Comparison of ENCODE assay signal across 8 cellular contexts in the genomic region with DNA sequence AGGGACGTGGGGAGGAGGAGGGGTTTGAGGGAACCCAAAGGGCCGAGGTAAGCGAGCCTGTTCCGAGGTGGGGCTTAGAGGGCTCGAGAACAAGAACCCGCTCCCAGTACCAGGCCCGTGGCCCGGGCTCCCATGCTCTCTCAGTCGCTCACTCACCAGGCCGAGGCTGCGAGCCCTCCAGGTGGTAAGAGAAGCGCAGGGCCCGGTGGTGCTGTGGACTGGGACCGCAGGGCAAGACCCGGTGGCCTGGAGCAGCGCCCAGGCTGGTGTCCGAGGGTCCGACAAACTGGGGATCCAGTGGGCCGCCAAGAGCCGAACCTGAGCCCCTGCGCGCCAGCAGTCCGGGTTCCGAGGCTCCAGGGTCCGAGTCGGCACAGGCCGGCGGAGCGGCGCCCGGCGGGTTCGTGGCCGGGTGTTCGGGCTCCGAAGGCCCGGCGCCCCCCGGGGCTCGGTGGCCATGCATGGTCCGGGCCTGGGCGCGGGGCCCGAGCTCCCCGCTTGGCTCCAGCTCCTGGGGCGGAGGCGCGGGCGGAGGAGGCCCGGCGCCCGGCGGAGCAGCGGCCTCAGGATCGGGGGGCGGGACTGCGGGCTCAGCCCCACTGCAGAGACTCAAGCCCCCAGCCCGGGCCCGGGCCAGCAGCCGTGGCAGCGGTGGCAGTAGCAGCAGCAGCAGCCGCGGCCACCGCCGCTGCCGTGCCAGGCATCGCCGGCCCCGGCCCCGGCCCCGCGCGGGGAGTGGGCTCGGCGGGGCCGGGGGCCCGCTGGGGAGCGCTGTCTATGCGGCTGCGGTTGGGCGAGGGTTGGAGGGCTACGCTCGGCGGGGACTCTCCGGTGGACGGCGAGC. TPM values are rescaled to one million over a fixed set of nuclear protein-coding genes. Genes with fewer than 3 reads are reported as not detected.
DNase-seq lines count a peak whose midpoint lies in the region; ATAC-seq and TF ChIP-seq lines count a peak whose summit lies in the region.

No MANE protein-coding gene starts in this region.

- H3K9me3 Mint-ChIP-seq in activated B cell treated with CpG ODN at 0.5 μM for 24 hours, result no peaks in the 10 kb centered on the region
- H3K9me3 Mint-ChIP-seq in glutamatergic neuron (ENCODE audit: unreplicated experiment), result no peaks in the 10 kb centered on the region

- H3K4me3 Mint-ChIP-seq in activated B cell treated with CpG ODN at 0.5 μM for 24 hours (peak overlapping the region; percentile 77), glutamatergic neuron (ENCODE audit: unreplicated experiment) (peak overlapping the region; percentile 89)

- H3K27ac Mint-ChIP-seq in activated B cell treated with CpG ODN at 0.5 μM for 24 hours, result no peak overlapping the region
- H3K27ac Mint-ChIP-seq in glutamatergic neuron (ENCODE audit: unreplicated experiment), result peak overlapping the region; percentile 78

- H3K36me3 Mint-ChIP-seq in activated B cell treated with CpG ODN at 0.5 μM for 24 hours (ENCODE audit: low read depth) (no peaks in the 10 kb centered on the region), glutamatergic neuron (ENCODE audit: unreplicated experiment) (no peaks in the 10 kb centered on the region)

- DNase-seq in NCI-H82 (lab: John Stamatoyannopoulos, UW) (peak; percentile 52), NCI-H82 treated with DMSO at 0.1 percent for 48 hours (lab: John Stamatoyannopoulos, UW; ENCODE audit: unreplicated experiment) (no peak), activated B cell treated with CpG ODN at 0.5 μM for 24 hours (no peak), glutamatergic neuron (peak; percentile 46), posterior vena cava (ENCODE audit: low spot score) (peak; percentile 82)
- no peak for DNase-seq in activated CD4-positive, CD25-positive, alpha-beta regulatory T cell (lab: John Stamatoyannopoulos, UW)
- DNase-seq in activated CD8-positive, alpha-beta memory T cell treated with anti-CD3 and anti-CD28 coated beads, Interleukin-2, amount 50 U/mL, for 4 hours, result no peak

- TF ChIP-seq CTCF in activated B cell treated with CpG ODN at 0.5 μM for 24 hours (IDR thresholded peaks at IDR 0.05) (no peak), glutamatergic neuron (IDR thresholded peaks at IDR 0.05; ENCODE audit: partially characterized antibody, unreplicated experiment) (no peak)

- CTCF ChIA-PET in activated B cell treated with CpG ODN at 0.5 μM for 24 hours (lab: Charles Lee), result no interaction called here

- ATAC-seq in activated B cell treated with CpG ODN at 0.5 μM for 24 hours (ENCODE audit: low read depth) (no peak), HG03045 (IDR thresholded peaks at IDR 0.05; ENCODE audit: unreplicated experiment) (no peak)

- peaks cover 20% of the 10 kb centered on the region for H3K27me3 Mint-ChIP-seq in activated B cell treated with CpG ODN at 0.5 μM for 24 hours
- peaks cover 7% of the 10 kb centered on the region for H3K27me3 Mint-ChIP-seq in glutamatergic neuron (ENCODE audit: unreplicated experiment)

- intact Hi-C loops in activated B cell treated with CpG ODN at 0.5 μM for 24 hours (cut with micrococcal nuclease) (no loop called here), posterior vena cava (cut with DNase I) (no loop called here)

- no peaks in the 10 kb centered on the region for H3K4me1 Mint-ChIP-seq in activated B cell treated with CpG ODN at 0.5 μM for 24 hours
- H3K4me1 Mint-ChIP-seq in glutamatergic neuron (ENCODE audit: low read depth, unreplicated experiment), result peaks cover 20% of the 10 kb centered on the region

- POLR2A ChIA-PET in activated B cell treated with CpG ODN at 0.5 μM for 24 hours (lab: Charles Lee), result no interaction called here

RNA-seq across cellular contexts. Expression of a gene that starts 0.8 kb away (rescaled TPM):
- total RNA-seq in activated B cell treated with CpG ODN at 0.5 μM for 24 hours (not detected in 2 replicates), glutamatergic neuron (ENCODE audit: unreplicated experiment) (18.8 TPM), posterior vena cava (1 to 10 TPM; 7.6 to 9.6 TPM)

RNA-seq across cellular contexts. Expression of a gene that starts 34.8 kb away (rescaled TPM):
- total RNA-seq in activated B cell treated with CpG ODN at 0.5 μM for 24 hours (67.1 and 70.5 TPM in 2 replicates), glutamatergic neuron (ENCODE audit: unreplicated experiment) (29.2 TPM), posterior vena cava (10 to 100 TPM; 26.3 to 28.5 TPM)

RNA-seq across cellular contexts. Expression of a gene that starts 55.0 kb away (rescaled TPM):
- total RNA-seq in activated B cell treated with CpG ODN at 0.5 μM for 24 hours (35.9 and 42.4 TPM in 2 replicates), glutamatergic neuron (ENCODE audit: unreplicated experiment) (32.0 TPM), posterior vena cava (10 to 100 TPM; 38.6 to 39.3 TPM)

Comparison
In these comparisons a context has a peak if more than half of its experiments do, and no peak if none do; other contexts are left out.
1. DNase-seq: peak in NCI-H82 (single experiment), glutamatergic neuron (single experiment) and posterior vena cava (single experiment); none in NCI-H82 treated with DMSO at 0.1 percent for 48 hours (single experiment), activated B cell treated with CpG ODN at 0.5 μM for 24 hours (single experiment), activated CD4-positive, CD25-positive, alpha-beta regulatory T cell (0 of 4) and activated CD8-positive, alpha-beta memory T cell treated with anti-CD3 and anti-CD28 coated beads, Interleukin-2, amount 50 U/mL, for 4 hours (single experiment).